Comparison of ENCODE assay signal across 8 cellular contexts in the genomic region with DNA sequence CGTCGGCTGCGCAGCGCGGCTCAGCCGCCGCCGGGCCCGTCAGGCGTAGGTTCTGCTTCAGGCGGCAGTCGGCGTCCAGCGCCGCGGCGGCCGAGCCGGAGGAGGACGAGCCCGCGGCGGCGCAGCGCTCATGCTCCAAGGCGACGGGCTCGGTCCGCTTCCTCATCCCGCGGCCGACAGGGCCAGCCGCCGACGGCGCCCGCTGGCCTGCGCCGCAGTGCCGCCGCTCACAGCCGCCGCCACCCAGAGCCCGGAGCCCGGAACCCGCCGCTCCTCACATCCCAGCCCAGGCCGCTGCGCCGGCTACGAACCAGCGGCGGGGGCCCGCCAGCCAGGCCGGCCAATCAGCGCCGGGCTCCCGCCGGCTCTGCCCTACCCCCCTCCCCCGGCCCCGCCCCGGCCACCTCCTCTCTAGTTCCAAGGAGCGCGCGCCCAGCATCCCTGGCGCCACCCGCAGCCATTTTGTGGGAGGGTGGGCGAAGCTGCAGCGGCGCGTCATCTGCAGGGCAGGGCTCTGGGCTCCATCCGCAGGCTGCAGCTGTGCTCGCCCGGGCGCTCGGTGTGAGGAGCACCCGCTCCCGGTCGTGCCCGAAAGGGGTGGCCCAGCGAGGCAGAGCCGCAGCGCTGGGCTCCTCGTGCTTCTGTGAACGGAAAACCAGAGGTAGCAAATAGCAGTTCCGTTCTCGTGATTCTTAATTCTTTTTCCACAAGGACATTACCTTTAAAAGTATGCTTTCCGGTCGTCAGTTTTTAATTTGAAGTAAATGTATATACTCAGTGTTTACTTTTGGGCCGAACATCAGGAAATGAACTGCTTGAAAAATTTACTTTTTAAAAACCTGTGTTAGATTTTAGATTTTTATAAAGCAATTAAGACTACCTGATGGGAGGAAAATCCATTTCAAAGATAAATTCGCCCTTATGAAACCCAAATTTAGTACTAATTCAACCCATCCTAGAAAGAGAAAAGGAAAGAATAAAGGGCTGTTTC.
DNase-seq lines count a peak whose midpoint lies in the region; ATAC-seq lines count a peak whose summit lies in the region.

ABHD12 (minus strand) TSS at position 298 of the 991 bp plus-strand sequence; CDS start at position 166, 132 bp downstream.

- ATAC-seq in GM19043 (IDR thresholded peaks at IDR 0.05; ENCODE audit: low read depth, unreplicated experiment), result peak; percentile 83
- ATAC-seq in HG03354 (IDR thresholded peaks at IDR 0.05; ENCODE audit: poor library complexity, severe bottlenecking, unreplicated experiment), result peak; percentile 90

- DNase-seq in AG20443 (ENCODE audit: low spot score) (peak; percentile 98), NCI-H446 (lab: John Stamatoyannopoulos, UW) (peak; percentile 91 to 97), iris pigment epithelial cell (ENCODE audit: low read depth) (peak; percentile 97)
- DNase-seq in activated CD4-positive, CD25-positive, alpha-beta regulatory T cell treated with anti-CD3 and anti-CD28 coated beads, Interleukin-2, amount 50 U/mL, for 16 hours (ENCODE audit: low read depth, low spot score), result peak; percentile 87
- DNase-seq in central memory CD4-positive, alpha-beta T cell, result peak; percentile 92
- DNase-seq in stimulated activated CD4-positive, alpha-beta T cell treated with anti-CD3 and anti-CD28 coated beads, Interleukin-12 subunit alpha, Interleukin-12 subunit beta, amount 100 ng/mL, for 24 hours (ENCODE audit: low read depth in 2 of 2), result peak; percentile 86 to 92

Comparison
In these comparisons a context has a peak if more than half of its experiments do, and no peak if none do; other contexts are left out.
1. Peak in every context shown above with its lines: DNase-seq and ATAC-seq.